ENCODE assay signal across 1 cellular context in the genomic region with DNA sequence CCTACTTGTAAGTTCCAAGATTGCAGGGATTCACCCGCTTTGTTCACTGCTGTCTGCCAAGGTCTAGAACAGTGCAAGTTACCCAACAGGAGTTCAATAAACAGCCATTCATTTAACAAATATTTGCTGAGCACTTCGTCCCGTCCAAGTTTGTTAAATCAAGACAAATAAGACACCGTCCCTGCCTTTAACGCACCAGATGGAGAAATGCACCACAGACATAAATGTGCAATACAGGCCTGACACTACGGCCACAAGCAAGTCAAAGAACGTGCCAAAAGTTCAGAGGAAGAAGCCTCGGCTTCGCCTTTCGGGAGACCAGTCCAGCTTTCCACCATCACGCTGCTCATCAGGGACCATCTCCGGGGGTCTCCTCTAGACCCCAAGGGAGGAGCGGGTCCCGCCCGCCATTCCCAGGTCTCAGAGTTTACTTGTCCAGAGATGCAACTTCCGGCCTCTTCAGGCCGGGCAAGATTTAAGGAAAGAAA.
A peak's percentile ranks its signal among the peaks of the same experiment; 100 is the strongest.
TF ChIP-seq lines count a peak whose summit lies in the region.

No MANE protein-coding gene starts in this region.

TF ChIP-seq in HepG2, 621 proteins besides CTCF, POLR2A, EP300 and RAD21 (continued from another document):
- TF ChIP-seq, protein P1, sequence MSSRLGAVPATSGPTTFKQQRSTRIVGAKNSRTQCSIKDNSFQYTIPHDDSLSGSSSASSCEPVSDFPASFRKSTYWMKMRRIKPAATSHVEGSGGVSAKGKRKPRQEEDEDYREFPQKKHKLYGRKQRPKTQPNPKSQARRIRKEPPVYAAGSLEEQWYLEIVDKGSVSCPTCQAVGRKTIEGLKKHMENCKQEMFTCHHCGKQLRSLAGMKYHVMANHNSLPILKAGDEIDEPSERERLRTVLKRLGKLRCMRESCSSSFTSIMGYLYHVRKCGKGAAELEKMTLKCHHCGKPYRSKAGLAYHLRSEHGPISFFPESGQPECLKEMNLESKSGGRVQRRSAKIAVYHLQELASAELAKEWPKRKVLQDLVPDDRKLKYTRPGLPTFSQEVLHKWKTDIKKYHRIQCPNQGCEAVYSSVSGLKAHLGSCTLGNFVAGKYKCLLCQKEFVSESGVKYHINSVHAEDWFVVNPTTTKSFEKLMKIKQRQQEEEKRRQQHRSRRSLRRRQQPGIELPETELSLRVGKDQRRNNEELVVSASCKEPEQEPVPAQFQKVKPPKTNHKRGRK (CRISPR knock-in tag; IDR thresholded peaks at IDR 0.05), result no peak
- TF ChIP-seq ZNF12 (CRISPR knock-in tag; IDR thresholded peaks at IDR 0.05) (no peak), RFX1 (IDR thresholded peaks at IDR 0.05) (no peak), ZNF770 (CRISPR knock-in tag; IDR thresholded peaks at IDR 0.05) (no peak), ZNF615 (CRISPR knock-in tag; IDR thresholded peaks at IDR 0.05; ENCODE audit: borderline replicate concordance) (no peak), MIXL1 (CRISPR knock-in tag; IDR thresholded peaks at IDR 0.05) (no peak), ZFP36L1 (CRISPR knock-in tag; IDR thresholded peaks at IDR 0.05) (no peak), ARNTL (CRISPR knock-in tag; IDR thresholded peaks at IDR 0.05) (no peak), ZNF30 (CRISPR knock-in tag; IDR thresholded peaks at IDR 0.05) (peak; percentile 70; the same call in 1 of the 2 replicates), KDM5A (IDR thresholded peaks at IDR 0.05; ENCODE audit: borderline replicate concordance, low read length) (no peak), RARA (CRISPR knock-in tag; IDR thresholded peaks at IDR 0.05) (0 out of 2 replicates have a peak, but pooled peaks have one; percentile 14), JDP2 (CRISPR knock-in tag; IDR thresholded peaks at IDR 0.05; ENCODE audit: borderline replicate concordance) (no peak), TCF7L2 (IDR thresholded peaks at IDR 0.05; ENCODE audit: low read depth, low read length) (no peak), ZNF850 (CRISPR knock-in tag; conservative IDR thresholded peaks at IDR 0.05) (no peak), ZNF275 (CRISPR knock-in tag; IDR thresholded peaks at IDR 0.05; ENCODE audit: borderline replicate concordance) (no peak), ZNF331 (CRISPR knock-in tag; IDR thresholded peaks at IDR 0.05) (no peak), NR2C2 (CRISPR knock-in tag; IDR thresholded peaks at IDR 0.05; ENCODE audit: borderline replicate concordance) (no peak), ASH2L (IDR thresholded peaks at IDR 0.05; ENCODE audit: insufficient read length, low read depth, low read length) (no peak), ZNF234 (CRISPR knock-in tag; conservative IDR thresholded peaks at IDR 0.05) (no peak), ZBTB46 (CRISPR knock-in tag; IDR thresholded peaks at IDR 0.05; ENCODE audit: borderline replicate concordance) (no peak), ZMAT5 (CRISPR knock-in tag; IDR thresholded peaks at IDR 0.05; ENCODE audit: borderline replicate concordance, low read depth) (0 out of 2 replicates have a peak, but pooled peaks have one; percentile 67)
- TF ChIP-seq, protein P2, sequence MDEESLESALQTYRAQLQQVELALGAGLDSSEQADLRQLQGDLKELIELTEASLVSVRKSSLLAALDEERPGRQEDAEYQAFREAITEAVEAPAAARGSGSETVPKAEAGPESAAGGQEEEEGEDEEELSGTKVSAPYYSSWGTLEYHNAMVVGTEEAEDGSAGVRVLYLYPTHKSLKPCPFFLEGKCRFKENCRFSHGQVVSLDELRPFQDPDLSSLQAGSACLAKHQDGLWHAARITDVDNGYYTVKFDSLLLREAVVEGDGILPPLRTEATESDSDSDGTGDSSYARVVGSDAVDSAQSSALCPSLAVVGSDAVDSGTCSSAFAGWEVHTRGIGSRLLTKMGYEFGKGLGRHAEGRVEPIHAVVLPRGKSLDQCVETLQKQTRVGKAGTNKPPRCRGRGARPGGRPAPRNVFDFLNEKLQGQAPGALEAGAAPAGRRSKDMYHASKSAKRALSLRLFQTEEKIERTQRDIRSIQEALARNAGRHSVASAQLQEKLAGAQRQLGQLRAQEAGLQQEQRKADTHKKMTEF (CRISPR knock-in tag; IDR thresholded peaks at IDR 0.05), result no peak
- TF ChIP-seq, protein P3, sequence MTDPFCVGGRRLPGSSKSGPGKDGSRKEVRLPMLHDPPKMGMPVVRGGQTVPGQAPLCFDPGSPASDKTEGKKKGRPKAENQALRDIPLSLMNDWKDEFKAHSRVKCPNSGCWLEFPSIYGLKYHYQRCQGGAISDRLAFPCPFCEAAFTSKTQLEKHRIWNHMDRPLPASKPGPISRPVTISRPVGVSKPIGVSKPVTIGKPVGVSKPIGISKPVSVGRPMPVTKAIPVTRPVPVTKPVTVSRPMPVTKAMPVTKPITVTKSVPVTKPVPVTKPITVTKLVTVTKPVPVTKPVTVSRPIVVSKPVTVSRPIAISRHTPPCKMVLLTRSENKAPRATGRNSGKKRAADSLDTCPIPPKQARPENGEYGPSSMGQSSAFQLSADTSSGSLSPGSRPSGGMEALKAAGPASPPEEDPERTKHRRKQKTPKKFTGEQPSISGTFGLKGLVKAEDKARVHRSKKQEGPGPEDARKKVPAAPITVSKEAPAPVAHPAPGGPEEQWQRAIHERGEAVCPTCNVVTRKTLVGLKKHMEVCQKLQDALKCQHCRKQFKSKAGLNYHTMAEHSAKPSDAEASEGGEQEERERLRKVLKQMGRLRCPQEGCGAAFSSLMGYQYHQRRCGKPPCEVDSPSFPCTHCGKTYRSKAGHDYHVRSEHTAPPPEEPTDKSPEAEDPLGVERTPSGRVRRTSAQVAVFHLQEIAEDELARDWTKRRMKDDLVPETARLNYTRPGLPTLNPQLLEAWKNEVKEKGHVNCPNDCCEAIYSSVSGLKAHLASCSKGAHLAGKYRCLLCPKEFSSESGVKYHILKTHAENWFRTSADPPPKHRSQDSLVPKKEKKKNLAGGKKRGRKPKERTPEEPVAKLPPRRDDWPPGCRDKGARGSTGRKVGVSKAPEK (CRISPR knock-in tag; IDR thresholded peaks at IDR 0.05; ENCODE audit: borderline replicate concordance), result peak; percentile 24; the same call in 1 of the 2 replicates
- TF ChIP-seq, protein P4, sequence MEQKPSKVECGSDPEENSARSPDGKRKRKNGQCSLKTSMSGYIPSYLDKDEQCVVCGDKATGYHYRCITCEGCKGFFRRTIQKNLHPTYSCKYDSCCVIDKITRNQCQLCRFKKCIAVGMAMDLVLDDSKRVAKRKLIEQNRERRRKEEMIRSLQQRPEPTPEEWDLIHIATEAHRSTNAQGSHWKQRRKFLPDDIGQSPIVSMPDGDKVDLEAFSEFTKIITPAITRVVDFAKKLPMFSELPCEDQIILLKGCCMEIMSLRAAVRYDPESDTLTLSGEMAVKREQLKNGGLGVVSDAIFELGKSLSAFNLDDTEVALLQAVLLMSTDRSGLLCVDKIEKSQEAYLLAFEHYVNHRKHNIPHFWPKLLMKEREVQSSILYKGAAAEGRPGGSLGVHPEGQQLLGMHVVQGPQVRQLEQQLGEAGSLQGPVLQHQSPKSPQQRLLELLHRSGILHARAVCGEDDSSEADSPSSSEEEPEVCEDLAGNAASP (CRISPR knock-in tag; IDR thresholded peaks at IDR 0.05; ENCODE audit: borderline replicate concordance), result 0 out of 2 replicates have a peak, but pooled peaks have one; percentile 18
